ENCODE assay signal across 1 cellular context in genomic region chr5:133962801-133963476, GRCh38.
TF ChIP-seq lines count a peak whose summit lies in the region.

No MANE protein-coding gene starts in this region.

TF ChIP-seq in K562, 482 proteins besides CTCF, POLR2A, EP300 and RAD21 (continued from another document):
- TF ChIP-seq, protein P1, sequence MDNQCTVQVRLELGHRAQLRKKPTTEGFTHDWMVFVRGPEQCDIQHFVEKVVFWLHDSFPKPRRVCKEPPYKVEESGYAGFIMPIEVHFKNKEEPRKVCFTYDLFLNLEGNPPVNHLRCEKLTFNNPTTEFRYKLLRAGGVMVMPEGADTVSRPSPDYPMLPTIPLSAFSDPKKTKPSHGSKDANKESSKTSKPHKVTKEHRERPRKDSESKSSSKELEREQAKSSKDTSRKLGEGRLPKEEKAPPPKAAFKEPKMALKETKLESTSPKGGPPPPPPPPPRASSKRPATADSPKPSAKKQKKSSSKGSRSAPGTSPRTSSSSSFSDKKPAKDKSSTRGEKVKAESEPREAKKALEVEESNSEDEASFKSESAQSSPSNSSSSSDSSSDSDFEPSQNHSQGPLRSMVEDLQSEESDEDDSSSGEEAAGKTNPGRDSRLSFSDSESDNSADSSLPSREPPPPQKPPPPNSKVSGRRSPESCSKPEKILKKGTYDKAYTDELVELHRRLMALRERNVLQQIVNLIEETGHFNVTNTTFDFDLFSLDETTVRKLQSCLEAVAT (IDR thresholded peaks at IDR 0.05): peak in 1 of 2 experiments; percentile 73; a peak in 2 of 4 replicates
- TF ChIP-seq SIN3B (IDR thresholded peaks at IDR 0.05; ENCODE audit: low read depth) (no peak), COPS2 (conservative IDR thresholded peaks at IDR 0.05) (no peak), ZNF133 (CRISPR knock-in tag; IDR thresholded peaks at IDR 0.05) (no peak), XRCC3 (IDR thresholded peaks at IDR 0.05) (no peak), TBL1XR1 (IDR thresholded peaks at IDR 0.05; ENCODE audit: low read length in 2 of 2) (peak in 1 of 2 experiments; percentile 69; a peak in 2 of 4 replicates), TCF3 (CRISPR knock-in tag; IDR thresholded peaks at IDR 0.05) (0 out of 2 replicates have a peak, but pooled peaks have one; percentile 8), NFATC3 (IDR thresholded peaks at IDR 0.05) (no peak), FOSL1 (tag; conservative IDR thresholded peaks at IDR 0.05) (peak; percentile 49; the same call in 1 of the 2 replicates), POU5F1 (IDR thresholded peaks at IDR 0.05; ENCODE audit: borderline replicate concordance, low read depth, low read length, partially characterized antibody) (no peak), PML (IDR thresholded peaks at IDR 0.05; ENCODE audit: low read length) (no peak), TRIM28 (IDR thresholded peaks at IDR 0.05) (no peak), TAF9B (IDR thresholded peaks at IDR 0.05; ENCODE audit: partially characterized antibody) (peak; percentile 60), GTF2E2 (tag; IDR thresholded peaks at IDR 0.05) (no peak), ID3 (CRISPR knock-in tag; IDR thresholded peaks at IDR 0.05) (no peak), ID3 (tag; IDR thresholded peaks at IDR 0.05) (no peak), ZNF253 (CRISPR knock-in tag; conservative IDR thresholded peaks at IDR 0.05) (no peak), LEF1 (IDR thresholded peaks at IDR 0.05) (peak; percentile 82), PTTG1 (tag; IDR thresholded peaks at IDR 0.05; ENCODE audit: low read depth) (no peak), ETV6 (IDR thresholded peaks at IDR 0.05; ENCODE audit: borderline replicate concordance in 1 of 2, low read depth in 2 of 2, low read length in 1 of 2) (no peak), ETV6 (CRISPR knock-in tag; IDR thresholded peaks at IDR 0.05; ENCODE audit: borderline replicate concordance) (no peak), MECOM (CRISPR knock-in tag; IDR thresholded peaks at IDR 0.05) (no peak), KDM1A (IDR thresholded peaks at IDR 0.05) (peak; percentile 32 to 43; a peak in 3 of 4 replicates), XRCC5 (IDR thresholded peaks at IDR 0.05; ENCODE audit: low read depth, low read length) (no peak)
- TF ChIP-seq, protein P2, sequence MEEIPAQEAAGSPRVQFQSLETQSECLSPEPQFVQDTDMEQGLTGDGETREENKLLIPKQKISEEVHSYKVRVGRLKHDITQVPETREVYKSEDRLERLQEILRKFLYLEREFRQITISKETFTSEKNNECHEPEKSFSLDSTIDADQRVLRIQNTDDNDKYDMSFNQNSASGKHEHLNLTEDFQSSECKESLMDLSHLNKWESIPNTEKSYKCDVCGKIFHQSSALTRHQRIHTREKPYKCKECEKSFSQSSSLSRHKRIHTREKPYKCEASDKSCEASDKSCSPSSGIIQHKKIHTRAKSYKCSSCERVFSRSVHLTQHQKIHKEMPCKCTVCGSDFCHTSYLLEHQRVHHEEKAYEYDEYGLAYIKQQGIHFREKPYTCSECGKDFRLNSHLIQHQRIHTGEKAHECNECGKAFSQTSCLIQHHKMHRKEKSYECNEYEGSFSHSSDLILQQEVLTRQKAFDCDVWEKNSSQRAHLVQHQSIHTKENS (CRISPR knock-in tag; IDR thresholded peaks at IDR 0.05): no peak
- TF ChIP-seq, protein P3, sequence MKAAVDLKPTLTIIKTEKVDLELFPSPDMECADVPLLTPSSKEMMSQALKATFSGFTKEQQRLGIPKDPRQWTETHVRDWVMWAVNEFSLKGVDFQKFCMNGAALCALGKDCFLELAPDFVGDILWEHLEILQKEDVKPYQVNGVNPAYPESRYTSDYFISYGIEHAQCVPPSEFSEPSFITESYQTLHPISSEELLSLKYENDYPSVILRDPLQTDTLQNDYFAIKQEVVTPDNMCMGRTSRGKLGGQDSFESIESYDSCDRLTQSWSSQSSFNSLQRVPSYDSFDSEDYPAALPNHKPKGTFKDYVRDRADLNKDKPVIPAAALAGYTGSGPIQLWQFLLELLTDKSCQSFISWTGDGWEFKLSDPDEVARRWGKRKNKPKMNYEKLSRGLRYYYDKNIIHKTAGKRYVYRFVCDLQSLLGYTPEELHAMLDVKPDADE (conservative IDR thresholded peaks at IDR 0.05; ENCODE audit: control insufficient read depth, low read depth, low read length): no peak
- TF ChIP-seq, protein P4, sequence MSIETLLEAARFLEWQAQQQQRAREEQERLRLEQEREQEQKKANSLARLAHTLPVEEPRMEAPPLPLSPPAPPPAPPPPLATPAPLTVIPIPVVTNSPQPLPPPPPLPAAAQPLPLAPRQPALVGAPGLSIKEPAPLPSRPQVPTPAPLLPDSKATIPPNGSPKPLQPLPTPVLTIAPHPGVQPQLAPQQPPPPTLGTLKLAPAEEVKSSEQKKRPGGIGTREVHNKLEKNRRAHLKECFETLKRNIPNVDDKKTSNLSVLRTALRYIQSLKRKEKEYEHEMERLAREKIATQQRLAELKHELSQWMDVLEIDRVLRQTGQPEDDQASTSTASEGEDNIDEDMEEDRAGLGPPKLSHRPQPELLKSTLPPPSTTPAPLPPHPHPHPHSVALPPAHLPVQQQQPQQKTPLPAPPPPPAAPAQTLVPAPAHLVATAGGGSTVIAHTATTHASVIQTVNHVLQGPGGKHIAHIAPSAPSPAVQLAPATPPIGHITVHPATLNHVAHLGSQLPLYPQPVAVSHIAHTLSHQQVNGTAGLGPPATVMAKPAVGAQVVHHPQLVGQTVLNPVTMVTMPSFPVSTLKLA (conservative IDR thresholded peaks at IDR 0.05): no peak
- TF ChIP-seq, protein P5, sequence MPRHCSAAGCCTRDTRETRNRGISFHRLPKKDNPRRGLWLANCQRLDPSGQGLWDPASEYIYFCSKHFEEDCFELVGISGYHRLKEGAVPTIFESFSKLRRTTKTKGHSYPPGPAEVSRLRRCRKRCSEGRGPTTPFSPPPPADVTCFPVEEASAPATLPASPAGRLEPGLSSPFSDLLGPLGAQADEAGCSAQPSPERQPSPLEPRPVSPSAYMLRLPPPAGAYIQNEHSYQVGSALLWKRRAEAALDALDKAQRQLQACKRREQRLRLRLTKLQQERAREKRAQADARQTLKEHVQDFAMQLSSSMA (CRISPR knock-in tag; IDR thresholded peaks at IDR 0.05): no peak
